8 cellular contexts compared by ENCODE assay signal in the genomic region with DNA sequence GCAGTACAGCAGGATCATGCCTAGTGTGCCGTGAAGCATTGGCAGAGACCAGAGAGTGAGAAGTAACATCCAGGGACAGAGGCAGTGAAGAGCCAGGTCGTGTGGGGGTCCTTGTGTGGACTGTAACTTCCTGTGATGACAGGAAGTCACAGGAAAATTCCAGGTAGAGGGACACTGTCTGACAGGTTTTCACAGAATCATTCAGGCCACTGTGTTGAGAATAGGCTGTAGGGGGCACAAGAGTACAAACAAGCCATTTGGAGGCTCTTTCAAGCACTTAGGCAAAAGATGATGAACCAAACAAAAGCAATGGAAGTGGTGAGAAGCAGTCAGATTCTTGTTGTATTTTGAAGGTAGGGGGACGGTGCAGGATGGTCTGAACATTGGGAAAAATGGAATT. TPM values are rescaled to one million over a fixed set of nuclear protein-coding genes. Genes with fewer than 3 reads are reported as not detected.
DNase-seq lines count a peak whose midpoint lies in the region; ATAC-seq and TF ChIP-seq lines count a peak whose summit lies in the region.

No MANE protein-coding gene starts in this region.

- H3K9me3 ChIP-seq in WERI-Rb-1 (ENCODE audit: severe bottlenecking) (no peaks in the 10 kb centered on the region), left ventricle myocardium inferior (replicated peaks) (no peaks in the 10 kb centered on the region)

- in situ Hi-C loops in GM13976 (cut with MboI; ENCODE audit: low sequenced_read_pairs, unreplicated experiment): no loop called here

- no peaks in the 10 kb centered on the region for H3K27me3 ChIP-seq in WERI-Rb-1 (ENCODE audit: insufficient read depth, low read depth, severe bottlenecking)
- no peaks in the 10 kb centered on the region for H3K27me3 ChIP-seq in left ventricle myocardium inferior (ENCODE audit: low read depth)

- no peaks in the 10 kb centered on the region for H3K4me1 ChIP-seq in left ventricle myocardium inferior

- peak; percentile 80 for ATAC-seq in sciatic nerve
- no peak for ATAC-seq in HG03520 (IDR thresholded peaks at IDR 0.05; ENCODE audit: unreplicated experiment)
- no peak for ATAC-seq in HG02973 (IDR thresholded peaks at IDR 0.05; ENCODE audit: unreplicated experiment)

- no peak overlapping the region for H3K4me3 ChIP-seq in WERI-Rb-1 (ENCODE audit: low read depth, low read length)
- no peak overlapping the region for H3K4me3 ChIP-seq in left ventricle myocardium inferior

- H3K27ac ChIP-seq in WERI-Rb-1: no peak overlapping the region
- no peak overlapping the region for H3K27ac ChIP-seq in left ventricle myocardium inferior (replicated peaks)

- DNase-seq in AML-193 (lab: John Stamatoyannopoulos, UW) (peak; percentile 27 to 35), GM13976 (ENCODE audit: low spot score) (peak; percentile 37), WERI-Rb-1 (no peak), left ventricle myocardium inferior (no peak), sciatic nerve (ENCODE audit: low spot score) (no peak), NK-92 (lab: John Stamatoyannopoulos, UW; ENCODE audit: unreplicated experiment) (no peak)

- TF ChIP-seq CTCF in GM13976 (IDR thresholded peaks at IDR 0.05; ENCODE audit: borderline replicate concordance, control extremely low read depth, extremely low read depth, insufficient read depth, missing control alignments): peak; percentile 53
- TF ChIP-seq CTCF in WERI-Rb-1 (IDR thresholded peaks at IDR 0.05; ENCODE audit: low read depth, low read length): peak; percentile 52; the same call in 1 of the 2 replicates
- peak; percentile 73 for TF ChIP-seq CTCF in left ventricle myocardium inferior (IDR thresholded peaks at IDR 0.05; ENCODE audit: borderline replicate concordance)

- peaks cover 40% of the 10 kb centered on the region for H3K36me3 ChIP-seq in WERI-Rb-1
- no peaks in the 10 kb centered on the region for H3K36me3 ChIP-seq in left ventricle myocardium inferior

- intact Hi-C loops in left ventricle myocardium inferior (cut with micrococcal nuclease) (loop anchor here (5.0 kb wide), 1 partner anchor 201 kb away; no protein-coding TSS in a partner anchor), sciatic nerve (cut with DNase I) (no loop called here)

RNA-seq across cellular contexts. Expression of a gene that starts 46.4 kb away (rescaled TPM):
- 4.6 TPM for total RNA-seq in left ventricle myocardium inferior
- total RNA-seq in sciatic nerve: 32.3 TPM

Comparison
In these comparisons a context has a peak if more than half of its experiments do, and no peak if none do; other contexts are left out.
1. DNase-seq: peak in AML-193 (2 of 2) and GM13976 (single experiment); none in WERI-Rb-1 (single experiment), left ventricle myocardium inferior (single experiment), sciatic nerve (single experiment) and NK-92 (single experiment).
2. Peak in every context shown above with its lines, with median percentiles within 50 percentile points of each other: CTCF ChIP-seq.